Comparison of ENCODE assay signal across 18 cellular contexts in the genomic region with DNA sequence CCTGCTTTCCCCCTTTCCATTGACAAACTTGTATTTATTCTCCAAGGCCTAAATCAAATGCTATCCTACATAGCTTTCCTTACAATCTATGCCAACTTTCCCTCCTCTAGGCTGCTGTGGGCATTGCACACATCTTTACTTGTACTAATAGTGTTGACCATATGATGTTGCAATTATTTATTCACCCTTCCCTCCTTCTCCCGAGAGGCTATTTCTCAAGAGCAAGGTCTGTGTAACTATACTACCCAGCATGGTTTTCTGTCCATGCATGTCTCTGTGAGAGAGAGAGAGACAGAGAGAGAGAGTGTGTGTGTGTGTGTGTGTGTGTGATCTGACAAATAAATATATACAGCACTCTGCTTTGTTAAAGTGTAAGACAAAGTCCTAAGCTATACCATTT.
DNase-seq lines count a peak whose midpoint lies in the region; ATAC-seq and TF ChIP-seq lines count a peak whose summit lies in the region.
"Had no signal": no experiment of that assay in that cellular context is flagged by ENCODE, and none has a peak within 500 bp of the region (broad histone marks: within the 10 kb centered on the region; RNA-seq: fewer than 3 reads in every experiment).

No MANE protein-coding gene starts in this region.

- intact Hi-C loops in head of caudate nucleus (cut with DNase I), result no loop called here

- H3K9me3 Mint-ChIP-seq in HFFc6, result no peaks in the 10 kb centered on the region
- H3K9me3 Mint-ChIP-seq: activated naive CD8-positive, alpha-beta T cell treated with anti-CD3 and anti-CD28 coated beads, Interleukin-2, amount 10 ng/mL, durations not matched to agents 7 days and 5 days; dendritic cell treated with granulocyte-macrophage colony-stimulating factor and Interleukin-4, amounts not matched to agents 40 ng/mL and 50 ng/mL, for 4 days had no signal

- no peaks in the 10 kb centered on the region for H3K9me3 ChIP-seq in T-helper 17 cell (ENCODE audit: control insufficient read depth, low read length, poor library complexity, severe bottlenecking)

- H3K4me3 Mint-ChIP-seq in HFFc6 (no peak overlapping the region), T-helper 17 cell (no peak overlapping the region)
- H3K4me3 Mint-ChIP-seq: activated naive CD8-positive, alpha-beta T cell treated with anti-CD3 and anti-CD28 coated beads, Interleukin-2, amount 10 ng/mL, durations not matched to agents 7 days and 5 days; dendritic cell treated with granulocyte-macrophage colony-stimulating factor and Interleukin-4, amounts not matched to agents 40 ng/mL and 50 ng/mL, for 4 days had no signal

- H3K36me3 Mint-ChIP-seq in HFFc6 (ENCODE audit: low read depth) (no peaks in the 10 kb centered on the region), T-helper 17 cell (ENCODE audit: low read depth) (no peaks in the 10 kb centered on the region)
- H3K36me3 Mint-ChIP-seq: activated naive CD8-positive, alpha-beta T cell treated with anti-CD3 and anti-CD28 coated beads, Interleukin-2, amount 10 ng/mL, durations not matched to agents 7 days and 5 days had no signal

- peaks cover 1% of the 10 kb centered on the region; the same call in 1 of the 2 replicates for H3K27me3 Mint-ChIP-seq in HFFc6 (ENCODE audit: insufficient read depth)
- H3K27me3 Mint-ChIP-seq in T-helper 17 cell, result no peaks in the 10 kb centered on the region
- H3K27me3 Mint-ChIP-seq: activated naive CD8-positive, alpha-beta T cell treated with anti-CD3 and anti-CD28 coated beads, Interleukin-2, amount 10 ng/mL, durations not matched to agents 7 days and 5 days had no signal

- no peaks in the 10 kb centered on the region for H3K4me1 Mint-ChIP-seq in HFFc6 (ENCODE audit: low read depth)
- no peaks in the 10 kb centered on the region for H3K4me1 Mint-ChIP-seq in T-helper 17 cell

- H3K27ac Mint-ChIP-seq in HFFc6, result no peak overlapping the region
- no peak overlapping the region for H3K27ac Mint-ChIP-seq in T-helper 17 cell
- H3K27ac Mint-ChIP-seq: activated naive CD8-positive, alpha-beta T cell treated with anti-CD3 and anti-CD28 coated beads, Interleukin-2, amount 10 ng/mL, durations not matched to agents 7 days and 5 days; dendritic cell treated with granulocyte-macrophage colony-stimulating factor and Interleukin-4, amounts not matched to agents 40 ng/mL and 50 ng/mL, for 4 days had no signal

- TF ChIP-seq CTCF in HFFc6 (IDR thresholded peaks at IDR 0.05), result no peak

- peak; percentile 39 for DNase-seq in AG08396 (ENCODE audit: low spot score)
- DNase-seq in HFFc6, result peak; percentile 37
- peak; percentile 92 for DNase-seq in amniotic epithelial cell (ENCODE audit: low read depth)
- DNase-seq in hepatic stellate cell (ENCODE audit: low spot score), result peak; percentile 8
- no peak for DNase-seq in KG1 (lab: John Stamatoyannopoulos, UW)
- no peak for DNase-seq in T-helper 17 cell
- DNase-seq in head of caudate nucleus, result no peak
- DNase-seq in NCI-H526 (lab: John Stamatoyannopoulos, UW), result no peak
- DNase-seq: activated naive CD8-positive, alpha-beta T cell treated with anti-CD3 and anti-CD28 coated beads, Interleukin-2, amount 10 ng/mL, durations not matched to agents 7 days and 5 days; islet precursor cell; NCI-H1436 treated with DMSO at 0.1 percent for 48 hours; NCI-H526 treated with DMSO at 0.1 percent for 48 hours; right cardiac atrium; SHP77 treated with DMSO at 0.1 percent for 48 hours; stimulated activated CD4-positive, alpha-beta T cell treated with anti-CD3 and anti-CD28 coated beads, Interleukin-4, amount 100 ng/mL, for 4 hours; stimulated activated naive CD4-positive, alpha-beta T cell; WERI-Rb-1 had no signal

- ATAC-seq in T-helper 17 cell, result no peak
- ATAC-seq: right cardiac atrium had no signal

Comparison
In these comparisons a context has a peak if more than half of its experiments do, and no peak if none do; other contexts are left out.
1. DNase-seq: peak in AG08396 (single experiment), HFFc6 (single experiment), amniotic epithelial cell (single experiment) and hepatic stellate cell (single experiment); none in KG1 (single experiment), T-helper 17 cell (0 of 3), head of caudate nucleus (0 of 42) and NCI-H526 (0 of 2).